Comparison of ENCODE assay signal across 9 cellular contexts in genomic region chr18:69898241-69898861, GRCh38. TPM values are rescaled to one million over a fixed set of nuclear protein-coding genes. Genes with fewer than 3 reads are reported as not detected.
DNase-seq lines count a peak whose midpoint lies in the region; ATAC-seq lines count a peak whose summit lies in the region.
"Had no signal": no experiment of that assay in that cellular context is flagged by ENCODE, and none has a peak within 500 bp of the region (broad histone marks: within the 10 kb centered on the region; RNA-seq: fewer than 3 reads in every experiment).

No MANE protein-coding gene starts in this region.

- H4K20me1 ChIP-seq in GM23248 (ENCODE audit: insufficient read depth) = no peaks in the 10 kb centered on the region

- ATAC-seq in GM18858 (IDR thresholded peaks at IDR 0.05; ENCODE audit: unreplicated experiment) (peak; percentile 23), HG02571 (IDR thresholded peaks at IDR 0.05; ENCODE audit: unreplicated experiment) (peak; percentile 35), GM19324 (IDR thresholded peaks at IDR 0.05; ENCODE audit: low FRiP score, unreplicated experiment) (no peak)

- H3K9me2 ChIP-seq in GM23248 (ENCODE audit: insufficient read depth) = no peaks in the 10 kb centered on the region

- no peaks in the 10 kb centered on the region for H3K79me2 ChIP-seq in GM23248 (ENCODE audit: insufficient read depth)

- H3K9me3 ChIP-seq in effector memory CD4-positive, alpha-beta T cell (ENCODE audit: control insufficient read depth, low read length) = no peaks in the 10 kb centered on the region
- no peaks in the 10 kb centered on the region for H3K9me3 ChIP-seq in GM23248 (ENCODE audit: low read depth)
- H3K9me3 ChIP-seq: SJSA1 had no signal

- H3K4me1 ChIP-seq in effector memory CD4-positive, alpha-beta T cell (ENCODE audit: control insufficient read depth, insufficient read depth, low read length, poor library complexity, severe bottlenecking) = peaks cover 15% of the 10 kb centered on the region
- H3K4me1 ChIP-seq in GM23248 (ENCODE audit: insufficient read depth) = no peaks in the 10 kb centered on the region
- H3K4me1 ChIP-seq: SJSA1 had no signal

- no peaks in the 10 kb centered on the region for H3K27me3 ChIP-seq in effector memory CD4-positive, alpha-beta T cell (replicated peaks; ENCODE audit: control insufficient read depth, insufficient read depth, low read length, poor library complexity, severe bottlenecking)
- H3K27me3 ChIP-seq in GM23248 (replicated peaks; ENCODE audit: insufficient read depth) = no peaks in the 10 kb centered on the region
- H3K27me3 ChIP-seq: SJSA1 had no signal

- 83% methylated on average over 11 of the region's 11 CpGs for WGBS in GM23248 (ENCODE audit: low coverage in 1 of 2, low lambda C conversion rate in 2 of 2, missing lambda C conversion rate in 2 of 2), 2 experiments

- peaks cover 21% of the 10 kb centered on the region for H3K36me3 ChIP-seq in effector memory CD4-positive, alpha-beta T cell (ENCODE audit: control insufficient read depth, insufficient read depth, low read length)
- 0 out of 2 replicates have a peak, but pooled peaks cover 5% of the 10 kb centered on the region for H3K36me3 ChIP-seq in GM23248 (ENCODE audit: low read depth)
- H3K36me3 ChIP-seq: SJSA1 had no signal

- H3K27ac ChIP-seq in effector memory CD4-positive, alpha-beta T cell (ENCODE audit: insufficient read depth, low read length, poor library complexity, severe bottlenecking) = peak overlapping the region; percentile 66
- no peak overlapping the region for H3K27ac ChIP-seq in GM23248
- H3K27ac ChIP-seq: SJSA1 had no signal

- no peak overlapping the region for H3K4me2 ChIP-seq in GM23248 (ENCODE audit: unreplicated experiment)

- peak overlapping the region; percentile 35 for H3K4me3 ChIP-seq in effector memory CD4-positive, alpha-beta T cell (ENCODE audit: insufficient read depth, low read depth, low read length, poor library complexity, severe bottlenecking)
- H3K4me3 ChIP-seq in GM23248 = no peak overlapping the region
- H3K4me3 ChIP-seq: SJSA1 had no signal

- no peak overlapping the region for H2AFZ ChIP-seq in GM23248

- no peaks in the 10 kb centered on the region for H3F3A ChIP-seq in GM23248 (ENCODE audit: insufficient read depth)

- H3K9ac ChIP-seq in GM23248 = no peak overlapping the region

- DNase-seq in OCI-M1 (lab: John Stamatoyannopoulos, UW) = peak; percentile 28
- DNase-seq in effector memory CD4-positive, alpha-beta T cell = no peak
- no peak for DNase-seq in cortex of kidney (lab: John Stamatoyannopoulos, UW)
- DNase-seq in NCI-H1930 (lab: John Stamatoyannopoulos, UW) = no peak
- no peak for DNase-seq in GM23248

- in situ Hi-C loops in GM23248 (cut with MboI) = no loop called here

RNA-seq across cellular contexts. Expression of gene CD226, which starts 49.3 kb away (rescaled TPM):
- total RNA-seq in GM23248 (2014; rRNA removed; shearing (Covaris generic)) = 1.3 and 2.1 TPM in 2 replicates
- 0.05 and 0.16 TPM in 2 replicates for polyA plus RNA-seq in GM23248 (2016; fragmentation: Nextera tagmentation; extraction: Ambion mirVana)
